In genomic region chr17:58325289-58325726, GRCh38 we compare ENCODE assay signal across 9 cellular contexts. TPM values are rescaled to one million over a fixed set of nuclear protein-coding genes. Genes with fewer than 3 reads are reported as not detected.
DNase-seq lines count a peak whose midpoint lies in the region; ATAC-seq and TF ChIP-seq lines count a peak whose summit lies in the region.
"Had no signal": no experiment of that assay in that cellular context is flagged by ENCODE, and none has a peak within 500 bp of the region (broad histone marks: within the 10 kb centered on the region; RNA-seq: fewer than 3 reads in every experiment).

No MANE protein-coding gene starts in this region.

- 75% methylated on average over 5 of the region's 11 CpGs for WGBS in mammary epithelial cell (ENCODE audit: low coverage, missing lambda C conversion rate)

- H3K9me3 ChIP-seq in CD8-positive, alpha-beta T cell (ENCODE audit: low read length), result no peaks in the 10 kb centered on the region
- H3K9me3 ChIP-seq in mammary epithelial cell (replicated peaks; ENCODE audit: insufficient read depth, low read length), result no peaks in the 10 kb centered on the region

- H3K9me3 Mint-ChIP-seq in CD8-positive, alpha-beta T cell, result no peaks in the 10 kb centered on the region
- H3K9me3 Mint-ChIP-seq in IgD-negative memory B cell (no peaks in the 10 kb centered on the region), nephron (no peaks in the 10 kb centered on the region)

- CTCF ChIA-PET in CD8-positive, alpha-beta T cell (lab: Charles Lee), result interaction anchor here (1.9 to 17.5 kb wide), 3 partner anchors 8 to 21 kb away, joined by 5 to 587 read pairs (median 50); no protein-coding TSS in a partner anchor
- CTCF ChIA-PET in mammary epithelial cell (lab: Charles Lee; ENCODE audit: low non-redundant PET), result no interaction called here

- H4K20me1 ChIP-seq in mammary epithelial cell (ENCODE audit: insufficient read depth, low read length), result no peaks in the 10 kb centered on the region

- dilution Hi-C loops in mammary epithelial cell (cut with HindIII; ENCODE audit: low sequenced_read_pairs), result loop anchor here (5.0 kb wide), 1 partner anchor 43 kb away; the partner anchor contains the start of gene MPO

- H3K79me2 ChIP-seq in mammary epithelial cell (ENCODE audit: insufficient read depth, low read length), result no peaks in the 10 kb centered on the region

- H3K4me1 ChIP-seq in CD8-positive, alpha-beta T cell (ENCODE audit: insufficient read depth, low read length), result peaks cover 49% of the 10 kb centered on the region
- H3K4me1 ChIP-seq in mammary epithelial cell (ENCODE audit: insufficient read depth, low read length), result peaks cover 7% of the 10 kb centered on the region

- in situ Hi-C loops in mammary epithelial cell (cut with MboI; ENCODE audit: low sequenced_read_pairs in 2 of 2), result no loop called here

- no peak for TF ChIP-seq CTCF in CD8-positive, alpha-beta T cell (IDR thresholded peaks at IDR 0.05)
- TF ChIP-seq CTCF in nephron (IDR thresholded peaks at IDR 0.05; ENCODE audit: unreplicated experiment in 3 of 3) (no peak), mammary epithelial cell (conservative IDR thresholded peaks at IDR 0.05 in 1 of 2, IDR thresholded peaks at IDR 0.05 in 1 of 2; ENCODE audit: extremely low read depth in 1 of 2, insufficient read depth in 1 of 2, low read depth in 1 of 2, low read length in 2 of 2) (no peak)

- H3K36me3 ChIP-seq in CD8-positive, alpha-beta T cell (ENCODE audit: insufficient read depth, low read length), result no peaks in the 10 kb centered on the region
- no peaks in the 10 kb centered on the region for H3K36me3 ChIP-seq in mammary epithelial cell (ENCODE audit: insufficient read depth, low read length)

- H3K4me1 Mint-ChIP-seq in CD8-positive, alpha-beta T cell (ENCODE audit: low read depth), result peaks cover 46% of the 10 kb centered on the region
- H3K4me1 Mint-ChIP-seq in IgD-negative memory B cell, result peaks cover 15 to 40% (median 29%) of the 10 kb centered on the region in 3 donors
- peaks cover 23% of the 10 kb centered on the region for H3K4me1 Mint-ChIP-seq in nephron

- H3K4me3 ChIP-seq in CD8-positive, alpha-beta T cell (ENCODE audit: low read depth, low read length), result no peak overlapping the region
- no peak overlapping the region for H3K4me3 ChIP-seq in mammary epithelial cell (replicated peaks in 1 of 3; ENCODE audit: insufficient read depth in 1 of 3, low read depth in 2 of 3, low read length in 3 of 3)

- H3K36me3 Mint-ChIP-seq in CD8-positive, alpha-beta T cell, result peaks cover 32% of the 10 kb centered on the region
- H3K36me3 Mint-ChIP-seq in IgD-negative memory B cell, result peaks cover 3% of the 10 kb centered on the region
- H3K36me3 Mint-ChIP-seq in nephron (ENCODE audit: low read depth), result peaks cover 5% of the 10 kb centered on the region

- H3K4me3 Mint-ChIP-seq in CD8-positive, alpha-beta T cell, result peak overlapping the region; percentile 92
- H3K4me3 Mint-ChIP-seq in IgD-negative memory B cell (peak overlapping the region; percentile 47 to 89 (median 80)), nephron (peak overlapping the region; percentile 82 to 85 (median 85))

- H3K27me3 Mint-ChIP-seq in CD8-positive, alpha-beta T cell (ENCODE audit: low read depth), result no peaks in the 10 kb centered on the region
- H3K27me3 Mint-ChIP-seq in IgD-negative memory B cell, result no peaks in the 10 kb centered on the region
- peaks cover 12% of the 10 kb centered on the region for H3K27me3 Mint-ChIP-seq in nephron (ENCODE audit: low read depth)

- H3K4me2 ChIP-seq in mammary epithelial cell (ENCODE audit: insufficient read depth, low read depth, low read length), result no peak overlapping the region

- H3K9ac ChIP-seq in mammary epithelial cell (ENCODE audit: insufficient read depth, low read length), result no peak overlapping the region

- no peak overlapping the region for H3K27ac ChIP-seq in CD8-positive, alpha-beta T cell (ENCODE audit: low read depth, low read length)
- H3K27ac ChIP-seq in angular gyrus (ENCODE audit: low read depth, low read length), result peak overlapping the region; percentile 72
- no peak overlapping the region for H3K27ac ChIP-seq in mammary epithelial cell (ENCODE audit: insufficient read depth, low read depth, low read length)

- no peak overlapping the region for H2AFZ ChIP-seq in mammary epithelial cell (ENCODE audit: low read depth, low read length)

- intact Hi-C loops in CD8-positive, alpha-beta T cell (cut with DNase I, micrococcal nuclease), result loop anchor here in 1 of 2 experiments (5.0 kb wide), 1 partner anchor 1493 kb away; the partner anchor contains the start of genes C17orf67 and DGKE
- intact Hi-C loops in mammary epithelial cell (cut with micrococcal nuclease), result no loop called here

- no peak for DNase-seq in CD8-positive, alpha-beta T cell
- no peak for DNase-seq in NCI-H345 treated with DMSO at 0.1 percent for 48 hours (lab: John Stamatoyannopoulos, UW; ENCODE audit: unreplicated experiment)
- no peak for DNase-seq in stimulated activated naive CD4-positive, alpha-beta T cell (lab: John Stamatoyannopoulos, UW)
- no peak for DNase-seq in mammary epithelial cell
- DNase-seq in GM03348 (ENCODE audit: low spot score), result no peak
- DNase-seq: effector CD8-positive, alpha-beta T cell had no signal

- POLR2A ChIA-PET in CD8-positive, alpha-beta T cell (lab: Charles Lee), result interaction anchor here (1.7 to 19.1 kb wide), 2 partner anchors 16 to 28 kb away, joined by 18 to 773 read pairs; partner anchors contain the start of gene SUPT4H1

- H3K27ac Mint-ChIP-seq in CD8-positive, alpha-beta T cell, result peak overlapping the region; percentile 11
- no peak overlapping the region for H3K27ac Mint-ChIP-seq in IgD-negative memory B cell
- H3K27ac Mint-ChIP-seq in nephron, result peak overlapping the region; percentile 69 to 89 (median 83)

- BruUV-seq in mammary epithelial cell (replicated peaks; lab: Mats Ljungman, UMichigan), result no TSS peak

- no peaks in the 10 kb centered on the region for H3K27me3 ChIP-seq in CD8-positive, alpha-beta T cell (ENCODE audit: insufficient read depth, low read length)
- H3K27me3 ChIP-seq in mammary epithelial cell (ENCODE audit: insufficient read depth, low read length), result peaks cover 18% of the 10 kb centered on the region

- no peak for ATAC-seq in CD8-positive, alpha-beta T cell

RNA-seq across cellular contexts. Expression of gene TSPOAP1, which starts 3.3 kb away (rescaled TPM):
- total RNA-seq in CD8-positive, alpha-beta T cell, result 10 to 100 TPM; 27.9 to 35.3 TPM
- polyA plus RNA-seq in IgD-negative memory B cell (1.3 TPM), mammary epithelial cell (not detected)
- total RNA-seq in mammary epithelial cell, result under 1 TPM; 0.05 to 0.17 TPM
- polyA minus RNA-seq in mammary epithelial cell, result not detected

RNA-seq across cellular contexts. Expression of gene SUPT4H1, which starts 26.7 kb away (rescaled TPM):
- total RNA-seq in CD8-positive, alpha-beta T cell, result 10 to 100 TPM; 45.2 to 59.7 TPM
- polyA plus RNA-seq in IgD-negative memory B cell, result 94.2 TPM
- total RNA-seq in mammary epithelial cell, result 10 to 100 TPM; 32.3 to 55.3 TPM
- 94.7 TPM for polyA plus RNA-seq in mammary epithelial cell
- polyA minus RNA-seq in mammary epithelial cell, result 126 TPM

RNA-seq across cellular contexts. Expression of gene MPO, which starts 44.6 kb away (rescaled TPM):
- total RNA-seq in CD8-positive, alpha-beta T cell, result not detected
- polyA plus RNA-seq in IgD-negative memory B cell (not detected), mammary epithelial cell (not detected)
- total RNA-seq in mammary epithelial cell, result not detected
- not detected for polyA minus RNA-seq in mammary epithelial cell

Comparison
In these comparisons a context has a peak if more than half of its experiments do, and no peak if none do; other contexts are left out.
1. H3K27ac Mint-ChIP-seq: peak in CD8-positive, alpha-beta T cell (single experiment) and nephron (3 of 3); none in IgD-negative memory B cell (0 of 3).
2. RNA of gene TSPOAP1, which starts 3.3 kb away (total RNA-seq): 27.9 to 35.3 TPM in CD8-positive, alpha-beta T cell; 0.05 to 0.17 TPM in mammary epithelial cell; every median in the first group is over 10 times any median in the second.
3. Peak in every context shown above with its lines, with median percentiles within 50 percentile points of each other: H3K4me3 Mint-ChIP-seq.